Comparison of ENCODE assay signal across 22 cellular contexts in the genomic region with DNA sequence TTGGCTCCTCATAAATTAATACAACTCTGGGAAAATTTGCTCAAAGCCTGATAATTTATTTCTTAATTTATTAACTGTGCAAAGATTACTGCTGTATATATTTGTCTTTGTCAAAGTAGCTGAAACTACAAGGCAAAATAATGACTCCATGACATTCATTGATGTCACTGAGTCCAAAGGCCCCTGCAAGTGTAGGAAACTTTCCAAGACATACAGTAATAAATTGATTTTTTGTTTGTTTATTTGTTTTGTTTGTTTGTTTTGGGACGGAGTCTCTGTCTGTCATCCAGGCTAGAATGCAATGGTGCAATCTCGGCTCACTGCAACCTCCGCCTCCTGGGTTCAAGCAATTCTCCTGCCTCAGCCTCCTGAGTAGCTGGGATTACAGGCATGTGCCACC.
"Had no signal": no experiment of that assay in that cellular context is flagged by ENCODE, and none has a peak within 500 bp of the region (broad histone marks: within the 10 kb centered on the region; RNA-seq: fewer than 3 reads in every experiment).

No MANE protein-coding gene starts in this region.

- H3K9me3 ChIP-seq: colonic mucosa, esophagus squamous epithelium, gastrocnemius medialis, heart right ventricle, left ventricle myocardium inferior, lower lobe of right lung, mucosa of descending colon had no signal

- H3K4me3 Mint-ChIP-seq: dendritic cell treated with granulocyte-macrophage colony-stimulating factor and Interleukin-4, amounts not matched to agents 40 ng/mL and 50 ng/mL, for 4 days; effector memory CD8-positive, alpha-beta T cell; endodermal cell; mesothelial cell of epicardium had no signal

- H3K4me1 ChIP-seq: colonic mucosa had no signal

- H3K27ac Mint-ChIP-seq: dendritic cell treated with granulocyte-macrophage colony-stimulating factor and Interleukin-4, amounts not matched to agents 40 ng/mL and 50 ng/mL, for 4 days; effector memory CD8-positive, alpha-beta T cell; endodermal cell; mesothelial cell of epicardium had no signal

- H3K27me3 Mint-ChIP-seq: effector memory CD8-positive, alpha-beta T cell had no signal

- H3K4me3 ChIP-seq: colonic mucosa, esophagus squamous epithelium, gastrocnemius medialis, heart right ventricle, left ventricle myocardium inferior, lower lobe of right lung, mucosa of descending colon had no signal

- H3K36me3 Mint-ChIP-seq: mesothelial cell of epicardium had no signal

- DNase-seq: colonic mucosa; cortex of kidney; effector CD8-positive, alpha-beta T cell; effector memory CD8-positive, alpha-beta T cell; endodermal cell; erythroblast; esophagus squamous epithelium; foreskin fibroblast; foreskin melanocyte; gastrocnemius medialis; glutamatergic neuron; heart right ventricle; hippocampal formation; left cardiac atrium; left ventricle myocardium inferior; lower lobe of right lung; mesenchymal stem cell; mucosa of descending colon had no signal

- H3K27ac ChIP-seq: colonic mucosa, epithelial cell of prostate, esophagus squamous epithelium, gastrocnemius medialis, heart right ventricle, left ventricle myocardium inferior, lower lobe of right lung had no signal

- H3K27me3 ChIP-seq: colonic mucosa, esophagus squamous epithelium, gastrocnemius medialis, heart right ventricle had no signal

- H3K9me3 Mint-ChIP-seq: dendritic cell treated with granulocyte-macrophage colony-stimulating factor and Interleukin-4, amounts not matched to agents 40 ng/mL and 50 ng/mL, for 4 days; effector memory CD8-positive, alpha-beta T cell; endodermal cell; mesothelial cell of epicardium had no signal

- ATAC-seq: effector memory CD8-positive, alpha-beta T cell; esophagus mucosa; gastrocnemius medialis; heart right ventricle; left cardiac atrium; lower lobe of right lung; mucosa of descending colon had no signal

- H3K36me3 ChIP-seq: colonic mucosa, esophagus squamous epithelium, gastrocnemius medialis, heart right ventricle, left ventricle myocardium inferior, lower lobe of right lung had no signal
